Comparison of ENCODE assay signal across 8 cellular contexts in the genomic region with DNA sequence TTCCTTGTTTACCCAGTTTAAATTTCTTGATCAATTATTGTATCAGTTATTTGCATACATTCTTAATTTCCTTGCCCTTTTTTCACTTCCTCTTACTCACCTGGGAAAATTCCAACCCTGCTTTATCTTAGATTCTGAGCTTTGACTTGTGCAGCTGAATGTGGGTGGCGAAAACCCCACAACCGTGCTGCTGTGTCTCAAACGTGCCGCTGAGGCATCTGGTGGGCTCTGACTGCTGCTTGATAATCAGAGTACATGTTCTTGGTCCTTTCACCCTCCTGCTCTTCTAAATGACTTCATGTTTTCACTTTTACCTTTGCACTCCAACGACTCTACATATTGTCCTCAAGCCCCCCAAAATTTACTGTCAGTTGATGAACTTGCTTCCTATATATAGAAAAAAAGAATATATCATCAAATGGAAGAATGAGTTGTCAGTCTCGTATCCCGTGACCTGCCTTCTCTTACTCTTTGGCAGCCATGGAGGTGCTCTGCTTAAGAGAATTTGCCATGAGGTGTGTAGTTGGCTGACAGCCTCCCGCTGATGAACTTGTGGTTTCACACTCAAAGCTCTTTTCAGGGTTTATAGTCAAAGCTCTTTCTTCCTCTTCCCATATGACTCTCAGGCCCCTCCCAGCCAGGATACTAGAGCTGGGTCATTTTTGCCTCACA. TPM values are rescaled to one million over a fixed set of nuclear protein-coding genes. Genes with fewer than 3 reads are reported as not detected.
DNase-seq lines count a peak whose midpoint lies in the region; ATAC-seq and TF ChIP-seq lines count a peak whose summit lies in the region.

No MANE protein-coding gene starts in this region.

- no peak overlapping the region for H3K4me3 Mint-ChIP-seq in CD4-positive, alpha-beta memory T cell

- peaks cover 0 to 1% of the 10 kb centered on the region in 2 donors for H3K27me3 Mint-ChIP-seq in CD4-positive, alpha-beta memory T cell

- CTCF ChIA-PET in CD4-positive, alpha-beta memory T cell (lab: Charles Lee; ENCODE audit: partially characterized antibody), result interaction anchor here (1.1 kb wide), 1 partner anchor 18 kb away, joined by 4 read pairs; no protein-coding TSS in a partner anchor

- H3K4me1 ChIP-seq in CD4-positive, alpha-beta memory T cell (ENCODE audit: insufficient read depth, low read length), result peaks cover 15% of the 10 kb centered on the region

- H3K27ac ChIP-seq in CD4-positive, alpha-beta memory T cell (ENCODE audit: low read depth, low read length), result no peak overlapping the region

- intact Hi-C loops in CD4-positive, alpha-beta memory T cell (cut with micrococcal nuclease), result loop anchor here (1.0 kb wide), 1 partner anchor 13 kb away; no protein-coding TSS in a partner anchor

- H3K27me3 ChIP-seq in CD4-positive, alpha-beta memory T cell (ENCODE audit: insufficient read depth, low read length), result no peaks in the 10 kb centered on the region

- peak overlapping the region in 1 of 2 donors; percentile 20 for H3K4me3 ChIP-seq in CD4-positive, alpha-beta memory T cell (ENCODE audit: low read length in 2 of 2)

- TF ChIP-seq CTCF in omental fat pad (IDR thresholded peaks at IDR 0.05), result no peak

- DNase-seq in CD4-positive, alpha-beta memory T cell, result peak in 4 of 5 donors; percentile 22 to 59 (median 30)
- peak; percentile 71 to 79 for DNase-seq in activated T-cell treated with anti-CD3 and anti-CD28 coated beads, Interleukin-2, amount 50 U/mL, for 48 hours
- DNase-seq in stimulated activated CD8-positive, alpha-beta memory T cell treated with anti-CD3 and anti-CD28 coated beads, Interleukin-15, amount 100 ng/mL, for 4 hours (ENCODE audit: low read depth in 2 of 2), result peak; percentile 33 to 38
- no peak for DNase-seq in omental fat pad (ENCODE audit: low spot score)
- DNase-seq in GDM1 (lab: John Stamatoyannopoulos, UW), result no peak
- no peak for DNase-seq in KG1 (lab: John Stamatoyannopoulos, UW)

- no peak overlapping the region for H3K27ac Mint-ChIP-seq in CD4-positive, alpha-beta memory T cell

- no peaks in the 10 kb centered on the region for H3K9me3 Mint-ChIP-seq in CD4-positive, alpha-beta memory T cell

- peak; percentile 88 for ATAC-seq in GM19438 (IDR thresholded peaks at IDR 0.05; ENCODE audit: low read depth, unreplicated experiment)
- ATAC-seq in HG03442 (IDR thresholded peaks at IDR 0.05; ENCODE audit: unreplicated experiment), result peak; percentile 93
- ATAC-seq in omental fat pad (ENCODE audit: low FRiP score), result no peak

- no peaks in the 10 kb centered on the region for H3K9me3 ChIP-seq in CD4-positive, alpha-beta memory T cell (ENCODE audit: control insufficient read depth in 1 of 2, low read length in 2 of 2)

- H3K36me3 Mint-ChIP-seq in CD4-positive, alpha-beta memory T cell, result no peaks in the 10 kb centered on the region

- no peaks in the 10 kb centered on the region for H3K4me1 Mint-ChIP-seq in CD4-positive, alpha-beta memory T cell

- no peaks in the 10 kb centered on the region for H3K36me3 ChIP-seq in CD4-positive, alpha-beta memory T cell (ENCODE audit: insufficient read depth, low read length)

- POLR2A ChIA-PET in CD4-positive, alpha-beta memory T cell (lab: Charles Lee; ENCODE audit: partially characterized antibody), result interaction anchor here (0.9 to 1.4 kb wide), 2 partner anchors 14 to 178 kb away, joined by 4 to 11 read pairs; a partner anchor contains a TSS

RNA-seq across cellular contexts. Expression of a gene that starts 14.0 kb away (rescaled TPM):
- total RNA-seq in CD4-positive, alpha-beta memory T cell, result 10 to 100 TPM; 17.0 to 19.9 TPM
- 1 to 10 TPM; 4.6 to 8.0 TPM for polyA plus RNA-seq in CD4-positive, alpha-beta memory T cell
- total RNA-seq in omental fat pad, result 10 to 100 TPM; 19.6 to 50.4 (median 30.1) TPM

Comparison
In these comparisons a context has a peak if more than half of its experiments do, and no peak if none do; other contexts are left out.
1. DNase-seq: peak in CD4-positive, alpha-beta memory T cell (4 of 5), activated T-cell treated with anti-CD3 and anti-CD28 coated beads, Interleukin-2, amount 50 U/mL, for 48 hours (2 of 2) and stimulated activated CD8-positive, alpha-beta memory T cell treated with anti-CD3 and anti-CD28 coated beads, Interleukin-15, amount 100 ng/mL, for 4 hours (2 of 2); none in omental fat pad (single experiment), GDM1 (single experiment) and KG1 (single experiment).